ENCODE assay signal across 12 cellular contexts in genomic region chr2:47801118-47801517, GRCh38. TPM values are rescaled to one million over a fixed set of nuclear protein-coding genes. Genes with fewer than 3 reads are reported as not detected.
A peak's percentile ranks its signal among the peaks of the same experiment; 100 is the strongest.
DNase-seq lines count a peak whose midpoint lies in the region; ATAC-seq and TF ChIP-seq lines count a peak whose summit lies in the region.
"Had no signal": no experiment of that assay in that cellular context is flagged by ENCODE, and none has a peak within 500 bp of the region (broad histone marks: within the 10 kb centered on the region; RNA-seq: fewer than 3 reads in every experiment).

No MANE protein-coding gene starts in this region.

- no peaks in the 10 kb centered on the region for H3K27me3 ChIP-seq in GM23338 (ENCODE audit: insufficient read depth)
- H3K27me3 ChIP-seq: BLaER1 treated with 17β-estradiol and CSF1 and Interleukin-3, amounts not matched to agents 10 nM and 100 nM had no signal

- no peak overlapping the region for H3K27ac Mint-ChIP-seq in GM23338
- H3K27ac Mint-ChIP-seq in endothelial cell (ENCODE audit: unreplicated experiment) = no peak overlapping the region
- H3K27ac Mint-ChIP-seq in osteocyte (ENCODE audit: unreplicated experiment) = no peak overlapping the region
- H3K27ac Mint-ChIP-seq: CD8-positive, alpha-beta T cell had no signal

- H3K9me3 Mint-ChIP-seq in GM23338 (0 out of 3 replicates have a peak, but pooled peaks cover 2% of the 10 kb centered on the region), endothelial cell (ENCODE audit: unreplicated experiment) (no peaks in the 10 kb centered on the region), osteocyte (ENCODE audit: unreplicated experiment) (peaks cover 7% of the 10 kb centered on the region)

- H3K79me2 ChIP-seq in GM23338 (replicated peaks; ENCODE audit: insufficient read depth) = peaks cover 69% of the 10 kb centered on the region

- TF ChIP-seq CTCF in GM23338 (conservative IDR thresholded peaks at IDR 0.05; ENCODE audit: low read depth in 2 of 2) (no peak), endothelial cell (IDR thresholded peaks at IDR 0.05; ENCODE audit: unreplicated experiment) (no peak), osteocyte (IDR thresholded peaks at IDR 0.05) (no peak)

- peaks cover 98% of the 10 kb centered on the region for H3K36me3 ChIP-seq in GM23338 (ENCODE audit: insufficient read depth)

- DNase-seq in GM23338 (ENCODE audit: low spot score) (no peak), HEK293T (ENCODE audit: extremely low spot score) (no peak), endothelial cell (ENCODE audit: low spot score) (no peak), osteocyte (ENCODE audit: extremely low spot score, unreplicated experiment) (no peak), DMS153 (lab: John Stamatoyannopoulos, UW) (no peak)
- DNase-seq: CD8-positive, alpha-beta T cell; DMS 273 treated with DMSO at 0.1 percent for 48 hours had no signal

- H3K4me1 Mint-ChIP-seq in GM23338 = no peaks in the 10 kb centered on the region
- peaks cover 21% of the 10 kb centered on the region for H3K4me1 Mint-ChIP-seq in endothelial cell (ENCODE audit: unreplicated experiment)
- H3K4me1 Mint-ChIP-seq in osteocyte (ENCODE audit: unreplicated experiment) = no peaks in the 10 kb centered on the region
- H3K4me1 Mint-ChIP-seq: B cell had no signal

- H3F3A ChIP-seq in GM23338 (replicated peaks; ENCODE audit: low read depth) = peaks cover 47% of the 10 kb centered on the region

- H3K4me3 Mint-ChIP-seq in GM23338 = no peak overlapping the region
- peak overlapping the region; percentile 42 for H3K4me3 Mint-ChIP-seq in endothelial cell (ENCODE audit: unreplicated experiment)
- no peak overlapping the region for H3K4me3 Mint-ChIP-seq in osteocyte (ENCODE audit: unreplicated experiment)
- H3K4me3 Mint-ChIP-seq: B cell; CD8-positive, alpha-beta T cell had no signal

- CTCF ChIA-PET in HEK293T (lab: Yijun Ruan, JAX) = no interaction called here

- peaks cover 76% of the 10 kb centered on the region for H4K20me1 ChIP-seq in GM23338 (replicated peaks; ENCODE audit: insufficient read depth)

- ATAC-seq in GM23338 (no peak), GM21528 (IDR thresholded peaks at IDR 0.05; ENCODE audit: low FRiP score, unreplicated experiment) (no peak)
- ATAC-seq: CD8-positive, alpha-beta T cell had no signal

- H2AFZ ChIP-seq in GM23338 = no peak overlapping the region

- peaks cover 9% of the 10 kb centered on the region for H3K27me3 Mint-ChIP-seq in GM23338 (ENCODE audit: insufficient read depth, low read depth, poor library complexity)
- H3K27me3 Mint-ChIP-seq in endothelial cell (ENCODE audit: unreplicated experiment) = peaks cover 1% of the 10 kb centered on the region
- no peaks in the 10 kb centered on the region for H3K27me3 Mint-ChIP-seq in osteocyte (ENCODE audit: unreplicated experiment)
- H3K27me3 Mint-ChIP-seq: B cell had no signal

- H3K4me2 ChIP-seq in GM23338 = no peak overlapping the region
- H3K4me2 ChIP-seq: KMS-11 had no signal

- no peaks in the 10 kb centered on the region for H3K9me2 ChIP-seq in GM23338 (ENCODE audit: insufficient read depth)

- H3K27ac ChIP-seq in GM23338 (ENCODE audit: low read depth) = peak overlapping the region; percentile 39; the same call in 1 of the 2 replicates
- H3K27ac ChIP-seq: BLaER1 treated with 17β-estradiol and CSF1 and Interleukin-3, amounts not matched to agents 10 nM and 100 nM; KMS-11 had no signal

- no peak overlapping the region for H3K4me3 ChIP-seq in GM23338
- H3K4me3 ChIP-seq: BLaER1 treated with 17β-estradiol and CSF1 and Interleukin-3, amounts not matched to agents 10 nM and 100 nM; HAP-1 had no signal

- POLR2A ChIA-PET in HEK293T (lab: Yijun Ruan, JAX) = interaction anchor here (1.0 kb wide), 1 partner anchor 18 kb away, joined by 3 read pairs; the partner anchor contains the start of gene MSH6

- H3K36me3 Mint-ChIP-seq in GM23338 (ENCODE audit: low read depth) = peaks cover 98% of the 10 kb centered on the region
- H3K36me3 Mint-ChIP-seq in endothelial cell (ENCODE audit: low read depth, unreplicated experiment) = peaks cover 71% of the 10 kb centered on the region
- peaks cover 79% of the 10 kb centered on the region for H3K36me3 Mint-ChIP-seq in osteocyte (ENCODE audit: unreplicated experiment)

- no peaks in the 10 kb centered on the region for H3K4me1 ChIP-seq in GM23338 (ENCODE audit: insufficient read depth)
- H3K4me1 ChIP-seq: HAP-1 had no signal

TF ChIP-seq in HEK293T, 16 proteins besides CTCF, POLR2A, EP300 and RAD21:
- TF ChIP-seq SP1 (IDR thresholded peaks at IDR 0.05) (no peak), ZNF384 (IDR thresholded peaks at IDR 0.05) (peak; percentile 55; the same call in 1 of the 2 replicates)

RNA-seq across cellular contexts. Expression of gene MSH6, which starts 18.2 kb away (rescaled TPM):
- total RNA-seq in GM23338 (2014; rRNA removed; shearing (Covaris generic)) = 205 and 311 TPM in 2 replicates
- polyA plus RNA-seq in GM23338 (2016; fragmentation: Nextera tagmentation; extraction: Ambion mirVana) = 86.9 and 109 TPM in 2 replicates
- total RNA-seq in endothelial cell (ENCODE audit: unreplicated experiment) (82.0 TPM), osteocyte (55.8 and 62.4 TPM in 2 replicates)
